In the genomic region with DNA sequence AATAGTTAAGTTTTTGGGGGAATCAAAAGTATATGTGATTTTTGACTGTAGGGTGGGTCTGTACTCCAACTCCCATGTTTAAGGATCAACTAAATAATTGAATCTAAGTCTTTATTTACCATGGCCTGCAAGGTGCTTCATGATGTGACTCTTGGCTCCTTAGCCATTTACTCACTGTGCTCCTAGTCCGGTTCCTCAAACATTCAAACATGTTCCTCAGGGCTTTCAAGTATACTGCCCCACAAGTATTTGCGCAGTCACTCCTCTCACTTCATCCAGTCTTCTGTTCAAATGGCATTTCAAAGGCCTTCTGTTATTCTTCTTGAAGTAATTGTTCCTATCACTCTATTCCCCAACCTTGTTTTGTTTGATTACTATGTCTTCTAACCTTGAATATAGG, we compare ENCODE assay signal across 36 cellular contexts. TPM values are rescaled to one million over a fixed set of nuclear protein-coding genes. Genes with fewer than 3 reads are reported as not detected.
A peak's percentile ranks its signal among the peaks of the same experiment; 100 is the strongest.
DNase-seq lines count a peak whose midpoint lies in the region; ATAC-seq, FAIRE-seq and TF ChIP-seq lines count a peak whose summit lies in the region.
"Had no signal": no experiment of that assay in that cellular context is flagged by ENCODE, and none has a peak within 500 bp of the region (broad histone marks: within the 10 kb centered on the region; RNA-seq: fewer than 3 reads in every experiment).

No MANE protein-coding gene starts in this region.

- no peaks in the 10 kb centered on the region for H3K4me1 ChIP-seq in left lung
- no peaks in the 10 kb centered on the region for H3K4me1 ChIP-seq in upper lobe of right lung
- H3K4me1 ChIP-seq: A549; BE2C; BLaER1; BLaER1 treated with 17β-estradiol and CSF1 and Interleukin-3, amounts not matched to agents 10 nM and 100 nM; Caco-2 had no signal

- no peak for DNase-seq in H54 (ENCODE audit: insufficient read length, low spot score)
- no peak for DNase-seq in glutamatergic neuron
- DNase-seq in left lung, result no peak
- DNase-seq in upper lobe of right lung, result no peak
- no peak for DNase-seq in A172 (ENCODE audit: low spot score)
- no peak for DNase-seq in activated T-cell treated with anti-CD3 and anti-CD28 coated beads, Interleukin-2, amount 50 U/mL, for 4 hours
- no peak for DNase-seq in NCI-H1048 (lab: John Stamatoyannopoulos, UW)
- DNase-seq: 8988T; AML-193; BE2C; C1 segment of cervical spinal cord; Caco-2; Calu3; CD4-positive, alpha-beta memory T cell; CD4-positive, alpha-beta T cell; CD4-positive, CD25-positive, alpha-beta regulatory T cell; CD8-positive, alpha-beta memory T cell; CD8-positive, alpha-beta T cell; COR-L47; DMS 273 treated with DMSO at 0.1 percent for 48 hours; DMS153; DMS53; DMS79; DMS79 treated with DMSO at 0.1 percent for 48 hours; DND-41; EL had no signal

- H3K27me3 Mint-ChIP-seq in glutamatergic neuron (ENCODE audit: unreplicated experiment), result no peaks in the 10 kb centered on the region
- no peaks in the 10 kb centered on the region for H3K27me3 Mint-ChIP-seq in activated T-cell treated with anti-CD3 and anti-CD28 coated beads, Interleukin-2, amount 50 U/mL, for 4 hours (ENCODE audit: low read depth)
- H3K27me3 Mint-ChIP-seq: B cell; CD4-positive, alpha-beta memory T cell; CD4-positive, alpha-beta T cell; CD4-positive, CD25-positive, alpha-beta regulatory T cell; CD8-positive, alpha-beta memory T cell had no signal

- H3K27ac ChIP-seq in left lung, result no peak overlapping the region
- no peak overlapping the region for H3K27ac ChIP-seq in upper lobe of right lung
- H3K27ac ChIP-seq: 22Rv1; A549; BLaER1; BLaER1 treated with 17β-estradiol and CSF1 and Interleukin-3, amounts not matched to agents 10 nM and 100 nM; C4-2B had no signal

- no peaks in the 10 kb centered on the region for H3K9me3 ChIP-seq in left lung
- H3K9me3 ChIP-seq in upper lobe of right lung, result no peaks in the 10 kb centered on the region
- H3K9me3 ChIP-seq: A549; BE2C; BLaER1; BLaER1 treated with 17β-estradiol and CSF1 and Interleukin-3, amounts not matched to agents 10 nM and 100 nM; Caco-2 had no signal

- FAIRE-seq in H54 (lab: Jason Lieb, UNC), result peak; percentile 52
- FAIRE-seq: A204.1, A549, D721Med had no signal

- H3K36me3 ChIP-seq in left lung (peaks cover 0 to 60% of the 10 kb centered on the region in 2 donors), upper lobe of right lung (peaks cover 20% of the 10 kb centered on the region)

- no peak for TF ChIP-seq POLR2A in H54 (IDR thresholded peaks at IDR 0.05; ENCODE audit: low read depth, low read length)

- peaks cover 3% of the 10 kb centered on the region for H3K4me1 Mint-ChIP-seq in glutamatergic neuron (ENCODE audit: low read depth, unreplicated experiment)
- no peaks in the 10 kb centered on the region for H3K4me1 Mint-ChIP-seq in activated T-cell treated with anti-CD3 and anti-CD28 coated beads, Interleukin-2, amount 50 U/mL, for 4 hours (ENCODE audit: low read depth)
- H3K4me1 Mint-ChIP-seq: B cell; CD14-positive monocyte; CD8-positive, alpha-beta memory T cell had no signal

- peak overlapping the region; percentile 48 for H3K27ac Mint-ChIP-seq in glutamatergic neuron (ENCODE audit: unreplicated experiment)
- H3K27ac Mint-ChIP-seq: B cell; CD14-positive monocyte; CD4-positive, alpha-beta memory T cell; CD4-positive, alpha-beta T cell; CD4-positive, CD25-positive, alpha-beta regulatory T cell; CD8-positive, alpha-beta memory T cell; CD8-positive, alpha-beta T cell had no signal

- H3K4me3 Mint-ChIP-seq in glutamatergic neuron (ENCODE audit: unreplicated experiment), result no peak overlapping the region
- H3K4me3 Mint-ChIP-seq in activated T-cell treated with anti-CD3 and anti-CD28 coated beads, Interleukin-2, amount 50 U/mL, for 4 hours, result no peak overlapping the region
- H3K4me3 Mint-ChIP-seq: B cell; CD14-positive monocyte; CD4-positive, alpha-beta memory T cell; CD4-positive, alpha-beta T cell; CD4-positive, CD25-positive, alpha-beta regulatory T cell; CD8-positive, alpha-beta memory T cell; CD8-positive, alpha-beta T cell had no signal

- ATAC-seq in left lung, result peak; percentile 71
- peak; percentile 53 for ATAC-seq in upper lobe of right lung
- no peak for ATAC-seq in activated T-cell treated with anti-CD3 and anti-CD28 coated beads, Interleukin-2, amount 50 U/mL, for 4 hours
- no peak for ATAC-seq in HG03378 (IDR thresholded peaks at IDR 0.05; ENCODE audit: unreplicated experiment)
- ATAC-seq: A549; CD8-positive, alpha-beta T cell had no signal

- intact Hi-C loops in left lung (cut with DNase I) (no loop called here), upper lobe of right lung (cut with DNase I) (no loop called here)

- H3K27me3 ChIP-seq in left lung, result no peaks in the 10 kb centered on the region
- H3K27me3 ChIP-seq in upper lobe of right lung, result no peaks in the 10 kb centered on the region
- H3K27me3 ChIP-seq: BE2C; BLaER1; BLaER1 treated with 17β-estradiol and CSF1 and Interleukin-3, amounts not matched to agents 10 nM and 100 nM had no signal

- no peak for TF ChIP-seq CTCF in glutamatergic neuron (IDR thresholded peaks at IDR 0.05; ENCODE audit: partially characterized antibody, unreplicated experiment)
- TF ChIP-seq CTCF in left lung (IDR thresholded peaks at IDR 0.05), result no peak
- TF ChIP-seq CTCF in upper lobe of right lung (IDR thresholded peaks at IDR 0.05), result no peak

- H3K4me3 ChIP-seq in left lung (no peak overlapping the region), upper lobe of right lung (no peak overlapping the region)
- H3K4me3 ChIP-seq: A549; BLaER1; BLaER1 treated with 17β-estradiol and CSF1 and Interleukin-3, amounts not matched to agents 10 nM and 100 nM had no signal

- no peaks in the 10 kb centered on the region for H3K9me3 Mint-ChIP-seq in glutamatergic neuron (ENCODE audit: unreplicated experiment)
- no peaks in the 10 kb centered on the region for H3K9me3 Mint-ChIP-seq in activated T-cell treated with anti-CD3 and anti-CD28 coated beads, Interleukin-2, amount 50 U/mL, for 4 hours
- H3K9me3 Mint-ChIP-seq: CD14-positive monocyte; CD4-positive, alpha-beta memory T cell; CD4-positive, alpha-beta T cell; CD4-positive, CD25-positive, alpha-beta regulatory T cell; CD8-positive, alpha-beta memory T cell; CD8-positive, alpha-beta T cell had no signal

- H3K36me3 Mint-ChIP-seq in glutamatergic neuron (ENCODE audit: unreplicated experiment), result no peaks in the 10 kb centered on the region
- H3K36me3 Mint-ChIP-seq in activated T-cell treated with anti-CD3 and anti-CD28 coated beads, Interleukin-2, amount 50 U/mL, for 4 hours (ENCODE audit: insufficient read depth), result peaks cover 28% of the 10 kb centered on the region

RNA-seq across cellular contexts. Expression of a gene that starts 16.4 kb away (rescaled TPM):
- 10.3 TPM for total RNA-seq in glutamatergic neuron (ENCODE audit: unreplicated experiment)
- total RNA-seq in left lung, result 10 to 100 TPM; 14.9 to 16.2 TPM
- 7.8 TPM for total RNA-seq in upper lobe of right lung
- total RNA-seq in A172 (2014; rRNA removed; shearing (Covaris generic)), result 59.5 and 74.0 TPM in 2 replicates
- total RNA-seq in activated T-cell treated with anti-CD3 and anti-CD28 coated beads, Interleukin-2, amount 50 U/mL, for 4 hours, result 10 to 100 TPM; 29.3 to 39.2 (median 37.9) TPM

Comparison
In these comparisons a context has a peak if more than half of its experiments do, and no peak if none do; other contexts are left out.
1. ATAC-seq: peak in left lung (single experiment) and upper lobe of right lung (single experiment); none in activated T-cell treated with anti-CD3 and anti-CD28 coated beads, Interleukin-2, amount 50 U/mL, for 4 hours (0 of 2) and HG03378 (single experiment).